ENCODE assay signal across 28 cellular contexts in the genomic region with DNA sequence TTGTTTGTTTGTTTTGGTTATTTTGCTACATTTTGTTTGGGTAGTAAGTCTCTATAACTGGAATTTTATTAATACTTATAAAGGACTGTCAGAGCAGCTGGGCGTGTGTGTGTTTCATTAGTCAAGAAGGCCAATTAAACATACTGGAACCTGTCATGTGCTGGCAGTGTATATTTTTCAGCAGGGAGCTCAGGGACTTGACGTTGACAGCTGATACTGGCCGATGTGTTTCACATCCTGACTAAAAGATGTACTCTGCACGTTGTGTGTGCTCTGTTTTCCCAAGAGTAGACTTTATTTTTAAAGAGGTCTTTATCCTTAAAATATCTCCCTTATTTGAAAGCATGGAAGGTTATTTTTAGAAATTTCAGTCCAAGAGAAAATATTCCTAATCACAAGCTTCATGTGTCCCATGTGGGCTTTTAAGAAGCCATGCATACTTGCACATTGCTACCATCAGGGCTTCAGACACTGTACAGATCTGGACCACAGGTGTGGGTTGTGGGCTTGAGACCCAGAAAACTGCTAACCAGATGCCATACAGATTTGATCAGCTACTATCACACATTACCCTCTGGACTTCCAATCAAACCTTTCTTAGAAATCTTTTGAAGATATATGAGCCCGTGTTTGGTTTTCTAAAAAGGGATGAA.
DNase-seq lines count a peak whose midpoint lies in the region; ATAC-seq and TF ChIP-seq lines count a peak whose summit lies in the region.
"Had no signal": no experiment of that assay in that cellular context is flagged by ENCODE, and none has a peak within 500 bp of the region (broad histone marks: within the 10 kb centered on the region; RNA-seq: fewer than 3 reads in every experiment).

No MANE protein-coding gene starts in this region.

- H3K36me3 ChIP-seq in heart left ventricle (peaks cover 0 to 3% (median 0%) of the 10 kb centered on the region in 9 donors), left ventricle myocardium inferior (no peaks in the 10 kb centered on the region), OCI-LY3 (replicated peaks; ENCODE audit: low read depth, low read length) (no peaks in the 10 kb centered on the region), hepatocyte (replicated peaks; ENCODE audit: insufficient read depth, low read depth) (no peaks in the 10 kb centered on the region), lower lobe of right lung (no peaks in the 10 kb centered on the region)
- H3K36me3 ChIP-seq: breast epithelium, vagina had no signal

- H3K36me3 Mint-ChIP-seq in activated CD8-positive, alpha-beta memory T cell treated with anti-CD3 and anti-CD28 coated beads, Interleukin-2, amount 10 ng/mL, durations not matched to agents 7 days and 5 days = no peaks in the 10 kb centered on the region
- H3K36me3 Mint-ChIP-seq: stimulated activated effector memory CD8-positive, alpha-beta T cell treated with anti-CD3 and anti-CD28 coated beads, Interleukin-12 subunit alpha, Interleukin-12 subunit beta, amount 100 ng/mL, for 72 hours had no signal

- ATAC-seq in heart left ventricle = peak; percentile 53 to 74 (median 64)
- peak; percentile 12 for ATAC-seq in HG03045 (IDR thresholded peaks at IDR 0.05; ENCODE audit: unreplicated experiment)
- ATAC-seq in activated CD8-positive, alpha-beta memory T cell treated with anti-CD3 and anti-CD28 coated beads, Interleukin-2, amount 10 ng/mL, durations not matched to agents 7 days and 5 days = no peak
- ATAC-seq in lower lobe of right lung = no peak
- ATAC-seq: left colon; stimulated activated effector memory CD8-positive, alpha-beta T cell treated with anti-CD3 and anti-CD28 coated beads, Interleukin-12 subunit alpha, Interleukin-12 subunit beta, amount 100 ng/mL, for 72 hours had no signal

- TF ChIP-seq POLR2A in heart left ventricle (IDR thresholded peaks at IDR 0.05) = no peak

- no peaks in the 10 kb centered on the region for H3K27me3 Mint-ChIP-seq in activated CD8-positive, alpha-beta memory T cell treated with anti-CD3 and anti-CD28 coated beads, Interleukin-2, amount 10 ng/mL, durations not matched to agents 7 days and 5 days
- H3K27me3 Mint-ChIP-seq: dendritic cell treated with granulocyte-macrophage colony-stimulating factor and Interleukin-4, amounts not matched to agents 40 ng/mL and 50 ng/mL, for 4 days had no signal

- no peaks in the 10 kb centered on the region for H3K79me2 ChIP-seq in OCI-LY3 (ENCODE audit: low read length)
- H3K79me2 ChIP-seq in hepatocyte = no peaks in the 10 kb centered on the region
- H3K79me2 ChIP-seq: parathyroid adenoma had no signal

- 23 to 38% (median 32%) methylated on average over 5 of the region's 5 CpGs for WGBS in heart left ventricle, 4 donors
- 73% methylated on average over 5 of the region's 5 CpGs for WGBS in hepatocyte (ENCODE audit: low lambda C conversion rate, missing lambda C conversion rate)

- H3K27ac ChIP-seq in heart left ventricle (peak overlapping the region in 1 of 12 donors; percentile 15), left ventricle myocardium inferior (replicated peaks) (no peak overlapping the region), OCI-LY3 (ENCODE audit: low read length) (peak overlapping the region; percentile 41), hepatocyte (no peak overlapping the region), lower lobe of right lung (no peak overlapping the region)
- H3K27ac ChIP-seq: breast epithelium, parathyroid adenoma, PC-9, testis, vagina had no signal

- H2AFZ ChIP-seq in OCI-LY3 (ENCODE audit: low read depth, low read length) = no peak overlapping the region
- H2AFZ ChIP-seq in hepatocyte = no peak overlapping the region
- H2AFZ ChIP-seq: parathyroid adenoma, PC-9 had no signal

- no peaks in the 10 kb centered on the region for H3K9me2 ChIP-seq in hepatocyte (replicated peaks; ENCODE audit: insufficient read depth)

- H3K4me1 Mint-ChIP-seq in activated CD8-positive, alpha-beta memory T cell treated with anti-CD3 and anti-CD28 coated beads, Interleukin-2, amount 10 ng/mL, durations not matched to agents 7 days and 5 days = peaks cover 6% of the 10 kb centered on the region
- H3K4me1 Mint-ChIP-seq: stimulated activated effector memory CD8-positive, alpha-beta T cell treated with anti-CD3 and anti-CD28 coated beads, Interleukin-12 subunit alpha, Interleukin-12 subunit beta, amount 100 ng/mL, for 72 hours had no signal

- no peak overlapping the region for H3K9ac ChIP-seq in OCI-LY3 (ENCODE audit: low read length)
- H3K9ac ChIP-seq: parathyroid adenoma had no signal

- intact Hi-C loops in heart left ventricle (cut with DNase I) (no loop called here), left ventricle myocardium inferior (cut with micrococcal nuclease) (no loop called here), lower lobe of right lung (cut with DNase I) (no loop called here)

- H3K9me3 ChIP-seq in heart left ventricle = no peaks in the 10 kb centered on the region
- H3K9me3 ChIP-seq in left ventricle myocardium inferior (replicated peaks) = no peaks in the 10 kb centered on the region
- H3K9me3 ChIP-seq in OCI-LY3 (ENCODE audit: insufficient read depth, low read length) = no peaks in the 10 kb centered on the region
- H3K9me3 ChIP-seq in hepatocyte (ENCODE audit: low read depth) = no peaks in the 10 kb centered on the region
- no peaks in the 10 kb centered on the region for H3K9me3 ChIP-seq in lower lobe of right lung
- H3K9me3 ChIP-seq: breast epithelium, testis, vagina had no signal

- peak in 1 of 5 donors; percentile 10 for DNase-seq in heart left ventricle
- no peak for DNase-seq in left ventricle myocardium inferior
- no peak for DNase-seq in activated CD8-positive, alpha-beta memory T cell treated with anti-CD3 and anti-CD28 coated beads, Interleukin-2, amount 10 ng/mL, durations not matched to agents 7 days and 5 days
- no peak for DNase-seq in hepatocyte (ENCODE audit: low spot score)
- no peak for DNase-seq in dedifferentiated amniotic fluid mesenchymal stem cell (ENCODE audit: extremely low spot score)
- DNase-seq in lower lobe of right lung = no peak
- DNase-seq: ACHN; activated CD4-positive, alpha-beta T cell treated with anti-CD3 and anti-CD28 coated beads for 48 hours; activated effector memory CD4-positive, alpha-beta T cell treated with Interleukin-2 at 50 U/mL for 16 hours; DMS153; GF-D8; glutamatergic neuron; HFFc6; KBM-7; left colon; midbrain; NCI-H1048; NCI-H82; nephron progenitor cell; PC-9; testis had no signal

- H4K20me1 ChIP-seq in OCI-LY3 (ENCODE audit: insufficient read depth, low read length) (peaks cover 8% of the 10 kb centered on the region), hepatocyte (ENCODE audit: insufficient read depth, poor library complexity, severe bottlenecking) (no peaks in the 10 kb centered on the region)

- H3K4me2 ChIP-seq in OCI-LY3 (ENCODE audit: low read length) = peak overlapping the region; percentile 56
- H3K4me2 ChIP-seq in hepatocyte = no peak overlapping the region
- H3K4me2 ChIP-seq: PC-9 had no signal

- H3K27me3 ChIP-seq in heart left ventricle = no peaks in the 10 kb centered on the region
- no peaks in the 10 kb centered on the region for H3K27me3 ChIP-seq in left ventricle myocardium inferior (ENCODE audit: low read depth)
- H3K27me3 ChIP-seq in OCI-LY3 (ENCODE audit: low read depth, low read length) = no peaks in the 10 kb centered on the region
- H3K27me3 ChIP-seq in hepatocyte = no peaks in the 10 kb centered on the region
- no peaks in the 10 kb centered on the region for H3K27me3 ChIP-seq in lower lobe of right lung (ENCODE audit: low read depth)
- H3K27me3 ChIP-seq: breast epithelium, testis, vagina had no signal

- no peak overlapping the region for H3K4me3 Mint-ChIP-seq in activated CD8-positive, alpha-beta memory T cell treated with anti-CD3 and anti-CD28 coated beads, Interleukin-2, amount 10 ng/mL, durations not matched to agents 7 days and 5 days
- H3K4me3 Mint-ChIP-seq: dendritic cell treated with granulocyte-macrophage colony-stimulating factor and Interleukin-4, amounts not matched to agents 40 ng/mL and 50 ng/mL, for 4 days; HFFc6; nephron progenitor cell; stimulated activated effector memory CD8-positive, alpha-beta T cell treated with anti-CD3 and anti-CD28 coated beads, Interleukin-12 subunit alpha, Interleukin-12 subunit beta, amount 100 ng/mL, for 72 hours had no signal

- TF ChIP-seq CTCF in heart left ventricle (IDR thresholded peaks at IDR 0.05) = no peak
- no peak for TF ChIP-seq CTCF in left ventricle myocardium inferior (IDR thresholded peaks at IDR 0.05; ENCODE audit: borderline replicate concordance)
- TF ChIP-seq CTCF in OCI-LY3 (IDR thresholded peaks at IDR 0.05; ENCODE audit: low read depth, low read length) = no peak
- no peak for TF ChIP-seq CTCF in hepatocyte (IDR thresholded peaks at IDR 0.05; ENCODE audit: poor library complexity)
- TF ChIP-seq CTCF in lower lobe of right lung (IDR thresholded peaks at IDR 0.05) = no peak

- no peak overlapping the region for H3K4me3 ChIP-seq in heart left ventricle
- no peak overlapping the region for H3K4me3 ChIP-seq in left ventricle myocardium inferior
- H3K4me3 ChIP-seq in OCI-LY3 (ENCODE audit: low read length) = peak overlapping the region; percentile 30
- no peak overlapping the region for H3K4me3 ChIP-seq in hepatocyte
- no peak overlapping the region for H3K4me3 ChIP-seq in lower lobe of right lung
- H3K4me3 ChIP-seq: breast epithelium, PC-9, testis, vagina had no signal

- H3K4me1 ChIP-seq in heart left ventricle (peaks cover 0 to 36% (median 21%) of the 10 kb centered on the region in 12 donors), left ventricle myocardium inferior (peaks cover 40% of the 10 kb centered on the region), OCI-LY3 (ENCODE audit: low read length) (peaks cover 44% of the 10 kb centered on the region), hepatocyte (ENCODE audit: insufficient read depth) (no peaks in the 10 kb centered on the region), lower lobe of right lung (peaks cover 3% of the 10 kb centered on the region)
- H3K4me1 ChIP-seq: breast epithelium, parathyroid adenoma, testis had no signal

- H3K9me3 Mint-ChIP-seq in activated CD8-positive, alpha-beta memory T cell treated with anti-CD3 and anti-CD28 coated beads, Interleukin-2, amount 10 ng/mL, durations not matched to agents 7 days and 5 days (ENCODE audit: low read depth) = no peaks in the 10 kb centered on the region
- H3K9me3 Mint-ChIP-seq: dendritic cell treated with granulocyte-macrophage colony-stimulating factor and Interleukin-4, amounts not matched to agents 40 ng/mL and 50 ng/mL, for 4 days; HFFc6; nephron progenitor cell; stimulated activated effector memory CD8-positive, alpha-beta T cell treated with anti-CD3 and anti-CD28 coated beads, Interleukin-12 subunit alpha, Interleukin-12 subunit beta, amount 100 ng/mL, for 72 hours had no signal

- CTCF ChIA-PET in activated CD8-positive, alpha-beta memory T cell treated with anti-CD3 and anti-CD28 coated beads, Interleukin-2, amount 10 ng/mL, durations not matched to agents 7 days and 5 days (lab: Charles Lee) = interaction anchor here (1.2 kb wide), 1 partner anchor 8 kb away, joined by 3 read pairs; no protein-coding TSS in a partner anchor

- H3K27ac Mint-ChIP-seq in activated CD8-positive, alpha-beta memory T cell treated with anti-CD3 and anti-CD28 coated beads, Interleukin-2, amount 10 ng/mL, durations not matched to agents 7 days and 5 days = no peak overlapping the region
- H3K27ac Mint-ChIP-seq: dendritic cell treated with granulocyte-macrophage colony-stimulating factor and Interleukin-4, amounts not matched to agents 40 ng/mL and 50 ng/mL, for 4 days; HFFc6; stimulated activated effector memory CD8-positive, alpha-beta T cell treated with anti-CD3 and anti-CD28 coated beads, Interleukin-12 subunit alpha, Interleukin-12 subunit beta, amount 100 ng/mL, for 72 hours had no signal

Comparison
In these comparisons a context has a peak if more than half of its experiments do, and no peak if none do; other contexts are left out.
1. ATAC-seq: peak in heart left ventricle (4 of 4) and HG03045 (single experiment); none in activated CD8-positive, alpha-beta memory T cell treated with anti-CD3 and anti-CD28 coated beads, Interleukin-2, amount 10 ng/mL, durations not matched to agents 7 days and 5 days (single experiment) and lower lobe of right lung (0 of 2).